14 cellular contexts compared by ENCODE assay signal in the genomic region with DNA sequence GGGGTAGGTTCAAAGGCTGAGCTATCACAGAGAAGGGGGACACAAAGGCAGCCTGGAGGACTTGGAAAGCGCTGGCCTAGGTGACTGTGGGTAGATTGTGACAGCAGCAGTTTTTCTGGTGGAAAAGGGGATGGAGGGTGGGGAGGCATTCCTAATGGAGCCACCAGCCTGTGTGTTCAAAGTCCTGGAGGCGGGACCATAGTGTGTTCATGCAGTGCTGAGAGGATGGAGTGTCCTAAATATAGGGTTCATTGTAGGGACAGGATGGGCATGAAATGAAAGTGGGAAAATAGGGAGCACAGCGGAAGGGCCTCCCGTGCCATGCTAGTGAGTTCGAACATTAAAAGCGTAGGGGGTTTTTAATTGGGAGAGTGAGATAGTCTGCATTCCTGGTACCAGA.
"Had no signal": no experiment of that assay in that cellular context is flagged by ENCODE, and none has a peak within 500 bp of the region (broad histone marks: within the 10 kb centered on the region; RNA-seq: fewer than 3 reads in every experiment).

No MANE protein-coding gene starts in this region.

- H3K27ac Mint-ChIP-seq: activated naive CD4-positive, alpha-beta T cell treated with anti-CD3 and anti-CD28 coated beads, Interleukin-2, amount 50 U/mL, for 24 hours had no signal

- H3K4me1 Mint-ChIP-seq: activated naive CD4-positive, alpha-beta T cell treated with anti-CD3 and anti-CD28 coated beads, Interleukin-2, amount 50 U/mL, for 24 hours had no signal

- H3K4me1 ChIP-seq: adrenal gland, esophagus squamous epithelium, pancreas had no signal

- H3K9me3 ChIP-seq: adrenal gland, esophagus squamous epithelium, pancreas had no signal

- H3K4me3 ChIP-seq: adrenal gland, esophagus squamous epithelium, pancreas had no signal

- H3K4me3 Mint-ChIP-seq: activated naive CD4-positive, alpha-beta T cell treated with anti-CD3 and anti-CD28 coated beads, Interleukin-2, amount 50 U/mL, for 24 hours had no signal

- H3K27me3 ChIP-seq: adrenal gland, esophagus squamous epithelium, pancreas had no signal

- ATAC-seq: stimulated activated naive CD8-positive, alpha-beta T cell treated with anti-CD3 and anti-CD28 coated beads, Interleukin-15, Interleukin-2, amounts not matched to agents 100 U/mL and 50 U/mL, for 24 hours had no signal

- H3K36me3 ChIP-seq: adrenal gland, pancreas, WERI-Rb-1 had no signal

- H3K9me3 Mint-ChIP-seq: activated naive CD4-positive, alpha-beta T cell treated with anti-CD3 and anti-CD28 coated beads, Interleukin-2, amount 50 U/mL, for 24 hours; naive B cell had no signal

- H3K27ac ChIP-seq: adrenal gland, pancreas, WERI-Rb-1 had no signal

- DNase-seq: activated CD4-positive, alpha-beta T cell treated with anti-CD3 and anti-CD28 coated beads, Interleukin-2, amount 50 U/mL, for 48 hours; activated gamma-delta T cell; adrenal gland; effector memory CD4-positive, alpha-beta T cell; esophagus squamous epithelium; hippocampal formation; mammary epithelial cell; naive B cell; pancreas; stimulated activated naive CD8-positive, alpha-beta T cell treated with anti-CD3 and anti-CD28 coated beads, Interleukin-15, Interleukin-2, amounts not matched to agents 100 U/mL and 50 U/mL, for 24 hours; SW 1271; T-helper 2 cell; WERI-Rb-1 had no signal

- H3K27me3 Mint-ChIP-seq: activated naive CD4-positive, alpha-beta T cell treated with anti-CD3 and anti-CD28 coated beads, Interleukin-2, amount 50 U/mL, for 24 hours; naive B cell had no signal
